ENCODE assay signal across 9 cellular contexts in genomic region chr20:10060223-10060622, GRCh38. TPM values are rescaled to one million over a fixed set of nuclear protein-coding genes. Genes with fewer than 3 reads are reported as not detected.
DNase-seq lines count a peak whose midpoint lies in the region; ATAC-seq and TF ChIP-seq lines count a peak whose summit lies in the region.
"Had no signal": no experiment of that assay in that cellular context is flagged by ENCODE, and none has a peak within 500 bp of the region (broad histone marks: within the 10 kb centered on the region; RNA-seq: fewer than 3 reads in every experiment).

No MANE protein-coding gene starts in this region.

- no peaks in the 10 kb centered on the region for H3K79me2 ChIP-seq in OCI-LY7 (ENCODE audit: insufficient read depth, low read depth, low read length)

- H3K4me2 ChIP-seq in BLaER1 treated with 17β-estradiol and CSF1 and Interleukin-3, amounts not matched to agents 10 nM and 100 nM, result peak overlapping the region; percentile 57 to 82 (median 69)
- peak overlapping the region; percentile 38; the same call in 1 of the 2 replicates for H3K4me2 ChIP-seq in OCI-LY7 (ENCODE audit: low read length)

- no peak overlapping the region for H3K9ac ChIP-seq in BLaER1 treated with 17β-estradiol and CSF1 and Interleukin-3, amounts not matched to agents 10 nM and 100 nM

- H3K9me2 ChIP-seq in OCI-LY7 (ENCODE audit: insufficient read depth, low read length), result no peaks in the 10 kb centered on the region

- intact Hi-C loops in OCI-LY7 (cut with micrococcal nuclease; ENCODE audit: unreplicated experiment), result loop anchor here (2.0 to 5.0 kb wide), 2 partner anchors 25 to 443 kb away; partner anchors contain the start of gene ANKEF1
- intact Hi-C loops in right lobe of liver (cut with DNase I), result no loop called here

- TF ChIP-seq CTCF in OCI-LY7 (conservative IDR thresholded peaks at IDR 0.05; ENCODE audit: low read length) (no peak), right lobe of liver (IDR thresholded peaks at IDR 0.05) (no peak)

- peaks cover 0 to 4% (median 0%) of the 10 kb centered on the region in 11 experiments; a peak in 2 of 22 replicates for H4K20me1 ChIP-seq in BLaER1 treated with 17β-estradiol and CSF1 and Interleukin-3, amounts not matched to agents 10 nM and 100 nM
- 0 out of 2 replicates have a peak, but pooled peaks cover 5% of the 10 kb centered on the region for H4K20me1 ChIP-seq in OCI-LY7 (ENCODE audit: insufficient read depth, low read length)

- H3K36me3 ChIP-seq in BLaER1 treated with 17β-estradiol and CSF1 and Interleukin-3, amounts not matched to agents 10 nM and 100 nM, result no peaks in the 10 kb centered on the region
- H3K36me3 ChIP-seq in OCI-LY7 (ENCODE audit: insufficient read depth, low read length), result no peaks in the 10 kb centered on the region
- H3K36me3 ChIP-seq in right lobe of liver, result peaks cover 0 to 10% (median under 1%) of the 10 kb centered on the region in 4 donors

- H3K27me3 ChIP-seq in BLaER1 treated with 17β-estradiol and CSF1 and Interleukin-3, amounts not matched to agents 10 nM and 100 nM, result peaks cover 0 to 9% (median 0%) of the 10 kb centered on the region in 11 experiments; a peak in 3 of 22 replicates
- H3K27me3 ChIP-seq in right lobe of liver, result no peaks in the 10 kb centered on the region

- ATAC-seq in GM19455 (IDR thresholded peaks at IDR 0.05; ENCODE audit: unreplicated experiment) (peak; percentile 62), HG03378 (IDR thresholded peaks at IDR 0.05; ENCODE audit: unreplicated experiment) (peak; percentile 92), right lobe of liver (no peak)

- peaks cover 0 to 7% (median 4%) of the 10 kb centered on the region in 11 experiments; a peak in 4 of 22 replicates for H3K9me3 ChIP-seq in BLaER1 treated with 17β-estradiol and CSF1 and Interleukin-3, amounts not matched to agents 10 nM and 100 nM (replicated peaks in 1 of 11)
- H3K9me3 ChIP-seq in OCI-LY7 (ENCODE audit: low read length) (no peaks in the 10 kb centered on the region), right lobe of liver (no peaks in the 10 kb centered on the region)

- BruUV-seq in OCI-LY7 (replicated peaks; lab: Mats Ljungman, UMichigan), result no TSS peak

- 59% methylated on average over 7 of the region's 8 CpGs for whole genome bisulfite sequencing in right lobe of liver (ENCODE audit: insufficient coverage, low coverage, low lambda C conversion rate, missing lambda C conversion rate)

- TF ChIP-seq POLR2A in right lobe of liver (IDR thresholded peaks at IDR 0.05), result no peak

- H2AFZ ChIP-seq in OCI-LY7 (ENCODE audit: low read length), result no peak overlapping the region

- no peak overlapping the region for H3K4me3 ChIP-seq in BLaER1 treated with 17β-estradiol and CSF1 and Interleukin-3, amounts not matched to agents 10 nM and 100 nM
- no peak overlapping the region for H3K4me3 ChIP-seq in OCI-LY7 (ENCODE audit: low read depth, low read length, poor library complexity, severe bottlenecking)
- no peak overlapping the region for H3K4me3 ChIP-seq in right lobe of liver

- peak; percentile 71 for DNase-seq in OCI-LY7 (ENCODE audit: low spot score)
- DNase-seq in stimulated activated CD4-positive, alpha-beta T cell treated with anti-CD3 and anti-CD28 coated beads, Interleukin-4, amount 100 ng/mL, for 24 hours, result no peak
- DNase-seq in SKM-1 (lab: John Stamatoyannopoulos, UW; ENCODE audit: unreplicated experiment), result no peak
- no peak for DNase-seq in central memory CD4-positive, alpha-beta T cell
- DNase-seq in right lobe of liver, result no peak
- DNase-seq: NCI-H1105 treated with DMSO at 0.1 percent for 48 hours had no signal

- no peak overlapping the region for H3K27ac ChIP-seq in BLaER1 treated with 17β-estradiol and CSF1 and Interleukin-3, amounts not matched to agents 10 nM and 100 nM
- H3K27ac ChIP-seq in OCI-LY7 (ENCODE audit: low read depth, low read length, poor library complexity, severe bottlenecking), result no peak overlapping the region
- no peak overlapping the region for H3K27ac ChIP-seq in right lobe of liver

- POLR2A ChIA-PET in OCI-LY7 (lab: Charles Lee), result interaction anchor here (0.6 to 0.8 kb wide), 2 partner anchors 12 to 18 kb away, joined by 3 read pairs; no protein-coding TSS in a partner anchor

- H3K4me1 ChIP-seq in BLaER1 treated with 17β-estradiol and CSF1 and Interleukin-3, amounts not matched to agents 10 nM and 100 nM, result peaks cover 9 to 37% (median 32%) of the 10 kb centered on the region in 10 experiments
- peaks cover 26% of the 10 kb centered on the region for H3K4me1 ChIP-seq in OCI-LY7 (ENCODE audit: insufficient read depth, low read length, poor library complexity, severe bottlenecking)
- H3K4me1 ChIP-seq in right lobe of liver, result no peaks in the 10 kb centered on the region

- CTCF ChIA-PET in OCI-LY7 (lab: Charles Lee; ENCODE audit: unreplicated experiment), result no interaction called here

RNA-seq across cellular contexts. Expression of gene ANKEF1, which starts 25.4 kb away (rescaled TPM):
- total RNA-seq in OCI-LY7 (2014; rRNA removed; shearing (Covaris generic)), result 1.1 and 2.0 TPM in 2 replicates
- total RNA-seq in OCI-LY7 (2022), result 4.7 and 6.4 TPM in 2 replicates
- 1 to 10 TPM; 3.9 to 9.2 (median 5.1) TPM for total RNA-seq in right lobe of liver

Comparison
In these comparisons a context has a peak if more than half of its experiments do, and no peak if none do; other contexts are left out.
1. ATAC-seq: peak in GM19455 (single experiment) and HG03378 (single experiment); none in right lobe of liver (0 of 4).